ENCODE assay signal across 8 cellular contexts in genomic region chr1:154955039-154955717, GRCh38. TPM values are rescaled to one million over a fixed set of nuclear protein-coding genes. Genes with fewer than 3 reads are reported as not detected.
DNase-seq lines count a peak whose midpoint lies in the region; ATAC-seq and TF ChIP-seq lines count a peak whose summit lies in the region.

No MANE protein-coding gene starts in this region.

- H3K4me1 ChIP-seq in HUES6 (ENCODE audit: control insufficient read depth, insufficient read depth, low read length): peaks cover 25% of the 10 kb centered on the region
- peaks cover 0 to 44% of the 10 kb centered on the region in 2 experiments; a peak in 3 of 4 replicates for H3K4me1 ChIP-seq in SK-N-SH (ENCODE audit: control insufficient read depth in 1 of 2, insufficient read depth in 2 of 2, low read depth in 1 of 2, low read length in 1 of 2)
- peaks cover 18% of the 10 kb centered on the region for H3K4me1 ChIP-seq in adipocyte (ENCODE audit: control insufficient read depth, insufficient read depth, low read length)

- peaks cover 8% of the 10 kb centered on the region for H3K79me2 ChIP-seq in SK-N-SH (ENCODE audit: insufficient read depth)

- H3K9ac ChIP-seq in HUES6 (ENCODE audit: low read length) (peak overlapping the region; percentile 84), SK-N-SH (peak overlapping the region; percentile 75), adipocyte (ENCODE audit: low read length) (peak overlapping the region; percentile 86)

- no peaks in the 10 kb centered on the region for H3K27me3 ChIP-seq in HUES6 (ENCODE audit: control insufficient read depth, insufficient read depth, low read length)
- no peaks in the 10 kb centered on the region for H3K27me3 ChIP-seq in SK-N-SH (ENCODE audit: insufficient read depth)
- H3K27me3 ChIP-seq in adipocyte (replicated peaks; ENCODE audit: control insufficient read depth, insufficient read depth, low read length): no peaks in the 10 kb centered on the region

- no peak for TF ChIP-seq CTCF in AG04449 (IDR thresholded peaks at IDR 0.05; ENCODE audit: insufficient read depth, low read length, missing control alignments)
- TF ChIP-seq CTCF in SK-N-SH (IDR thresholded peaks at IDR 0.05): no peak

- H3K9me2 ChIP-seq in SK-N-SH: no peaks in the 10 kb centered on the region

- TF ChIP-seq EP300 in SK-N-SH (IDR thresholded peaks at IDR 0.05; ENCODE audit: borderline replicate concordance in 1 of 2, low read depth in 1 of 2, low read length in 1 of 2): no peak; a peak in 1 of 4 replicates

- H2AFZ ChIP-seq in SK-N-SH (ENCODE audit: low read depth): peak overlapping the region; percentile 74

- H3K9me3 ChIP-seq in HUES6 (ENCODE audit: control insufficient read depth, insufficient read depth, low read depth, low read length) (no peaks in the 10 kb centered on the region), SK-N-SH (no peaks in the 10 kb centered on the region), adipocyte (ENCODE audit: control insufficient read depth, low read length) (no peaks in the 10 kb centered on the region)

- WGBS in SK-N-SH (ENCODE audit: low lambda C conversion rate): 15% methylated on average over 3 of the region's 4 CpGs

- ATAC-seq in GM19025 (IDR thresholded peaks at IDR 0.05; ENCODE audit: low read depth, unreplicated experiment): peak; percentile 54

- CTCF ChIA-PET in AG04449 (lab: Yijun Ruan, JAX): interaction anchor here (0.7 to 5.5 kb wide), 28 partner anchors 9 to 395 kb away, joined by 3 to 70 read pairs (median 6); partner anchors contain the start of genes ADAM15, FLAD1, KRTCAP2 and LENEP
- CTCF ChIA-PET in SK-N-SH (lab: Yijun Ruan, JAX): interaction anchor here (0.8 to 37.5 kb wide), 14 partner anchors 9 to 285 kb away, joined by 3 to 640 read pairs (median 4); partner anchors contain the start of genes FLAD1, LENEP and ZBTB7B

- DNase-seq in AG04449 (ENCODE audit: low read depth, low spot score) (no peak), SK-N-SH (peak; percentile 81), adipocyte (ENCODE audit: low read depth) (peak; percentile 67), hepatic stellate cell (ENCODE audit: low spot score) (peak; percentile 80), retina (peak; percentile 76), LoVo (ENCODE audit: low spot score) (no peak)

- H3F3A ChIP-seq in SK-N-SH (replicated peaks; ENCODE audit: insufficient read depth): peaks cover 12% of the 10 kb centered on the region

- peak overlapping the region; percentile 66 for H3K4me3 ChIP-seq in AG04449 (ENCODE audit: low read depth, low read length)
- H3K4me3 ChIP-seq in HUES6 (ENCODE audit: low read depth, low read length): peak overlapping the region; percentile 84
- H3K4me3 ChIP-seq in SK-N-SH (ENCODE audit: low read depth in 2 of 2, low read length in 1 of 2): peak overlapping the region; percentile 74 to 79
- H3K4me3 ChIP-seq in adipocyte (ENCODE audit: low read length): peak overlapping the region; percentile 87

- H3K36me3 ChIP-seq in HUES6 (ENCODE audit: control insufficient read depth, insufficient read depth, low read length) (peaks cover 22% of the 10 kb centered on the region), SK-N-SH (replicated peaks in 1 of 2; ENCODE audit: control insufficient read depth in 1 of 2, insufficient read depth in 2 of 2, low read length in 1 of 2) (peaks cover 0 to 30% of the 10 kb centered on the region in 2 experiments), adipocyte (ENCODE audit: control insufficient read depth, insufficient read depth, low read length, severe bottlenecking) (peaks cover 11% of the 10 kb centered on the region)

- POLR2A ChIA-PET in AG04449 (lab: Yijun Ruan, JAX) (interaction anchor here (0.7 to 3.2 kb wide), 10 partner anchors 15 to 97 kb away, joined by 3 to 22 read pairs (median 4); partner anchors contain the start of genes CKS1B, LENEP, PMVK and SHC1), SK-N-SH (lab: Yijun Ruan, JAX) (interaction anchor here (0.8 to 3.0 kb wide), 11 partner anchors 10 to 96 kb away, joined by 3 to 16 read pairs (median 3); partner anchors contain the start of genes ADAM15, LENEP and SHC1)

- no peaks in the 10 kb centered on the region for H4K20me1 ChIP-seq in SK-N-SH (ENCODE audit: insufficient read depth)

- H3K4me2 ChIP-seq in SK-N-SH: peak overlapping the region; percentile 87

- H3K27ac ChIP-seq in HUES6 (ENCODE audit: low read depth, low read length): peak overlapping the region; percentile 64
- H3K27ac ChIP-seq in SK-N-SH (ENCODE audit: low read depth in 2 of 2, low read length in 1 of 2): peak overlapping the region; percentile 90 to 91

- no peak for TF ChIP-seq RAD21 in SK-N-SH (IDR thresholded peaks at IDR 0.05; ENCODE audit: low read length)

TF ChIP-seq in SK-N-SH, 30 proteins besides CTCF, POLR2A, EP300 and RAD21:
- TF ChIP-seq GATA2 (CRISPR knock-in tag; IDR thresholded peaks at IDR 0.05) (peak; percentile 36; the same call in 1 of the 2 replicates), CHD2 (IDR thresholded peaks at IDR 0.05; ENCODE audit: low read length, partially characterized antibody) (no peak)

RNA-seq across cellular contexts. Expression of gene PBXIP1, which starts 0.7 kb away (rescaled TPM):
- polyA plus RNA-seq in SK-N-SH (2012; rRNA removed): 55.9 and 64.3 TPM in 2 replicates
- 35.9 and 48.4 TPM in 2 replicates for polyA plus RNA-seq in SK-N-SH (2012; cell fraction: cytosol; rRNA removed)
- 79.8 and 90.9 TPM in 2 replicates for polyA plus RNA-seq in SK-N-SH (2012; cell fraction: nucleus; rRNA removed)

RNA-seq across cellular contexts. Expression of gene PYGO2, which starts 6.4 kb away (rescaled TPM):
- polyA plus RNA-seq in SK-N-SH (2012; rRNA removed): 23.3 and 28.2 TPM in 2 replicates
- polyA plus RNA-seq in SK-N-SH (2012; cell fraction: cytosol; rRNA removed): 14.3 and 19.8 TPM in 2 replicates
- polyA plus RNA-seq in SK-N-SH (2012; cell fraction: nucleus; rRNA removed): 36.8 and 45.8 TPM in 2 replicates

RNA-seq across cellular contexts. Expression of gene SHC1, which starts 15.4 kb away (rescaled TPM):
- 338 and 395 TPM in 2 replicates for polyA plus RNA-seq in SK-N-SH (2012; rRNA removed)
- 199 and 274 TPM in 2 replicates for polyA plus RNA-seq in SK-N-SH (2012; cell fraction: cytosol; rRNA removed)
- 1,066 and 1,388 TPM in 2 replicates for polyA plus RNA-seq in SK-N-SH (2012; cell fraction: nucleus; rRNA removed)

RNA-seq across cellular contexts. Expression of gene PMVK, which starts 18.7 kb away (rescaled TPM):
- 50.7 and 59.6 TPM in 2 replicates for polyA plus RNA-seq in SK-N-SH (2012; rRNA removed)
- 47.2 and 53.7 TPM in 2 replicates for polyA plus RNA-seq in SK-N-SH (2012; cell fraction: cytosol; rRNA removed)
- polyA plus RNA-seq in SK-N-SH (2012; cell fraction: nucleus; rRNA removed): 20.1 and 23.1 TPM in 2 replicates

RNA-seq across cellular contexts. Expression of gene CKS1B, which starts 19.3 kb away (rescaled TPM):
- 256 and 308 TPM in 2 replicates for polyA plus RNA-seq in SK-N-SH (2012; rRNA removed)
- 286 and 340 TPM in 2 replicates for polyA plus RNA-seq in SK-N-SH (2012; cell fraction: cytosol; rRNA removed)
- 86.1 and 118 TPM in 2 replicates for polyA plus RNA-seq in SK-N-SH (2012; cell fraction: nucleus; rRNA removed)

Comparison
In these comparisons a context has a peak if more than half of its experiments do, and no peak if none do; other contexts are left out.
1. DNase-seq: peak in SK-N-SH (single experiment), adipocyte (single experiment), hepatic stellate cell (single experiment) and retina (single experiment); none in AG04449 (single experiment) and LoVo (single experiment).
2. Peak in every context shown above with its lines, with median percentiles within 50 percentile points of each other: H3K4me3 ChIP-seq and H3K9ac ChIP-seq.